ENCODE assay signal across 12 cellular contexts in the genomic region with DNA sequence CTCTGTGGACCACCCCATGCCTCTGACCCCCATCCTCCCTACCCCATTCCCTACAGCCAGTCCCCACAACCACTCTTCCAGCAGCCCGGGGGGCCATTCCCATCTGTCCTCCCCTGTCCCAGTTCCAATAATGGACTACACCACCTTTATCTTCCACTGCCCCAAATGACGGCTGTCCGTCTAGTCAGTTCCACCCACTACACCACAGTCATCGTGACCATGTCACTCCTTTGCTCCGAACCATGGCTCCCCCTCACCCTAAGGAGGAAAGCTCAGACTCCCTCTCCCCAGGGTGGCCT. TPM values are rescaled to one million over a fixed set of nuclear protein-coding genes. Genes with fewer than 3 reads are reported as not detected.
A peak's percentile ranks its signal among the peaks of the same experiment; 100 is the strongest.
DNase-seq lines count a peak whose midpoint lies in the region; TF ChIP-seq lines count a peak whose summit lies in the region.
"Had no signal": no experiment of that assay in that cellular context is flagged by ENCODE, and none has a peak within 500 bp of the region (broad histone marks: within the 10 kb centered on the region; RNA-seq: fewer than 3 reads in every experiment).

No MANE protein-coding gene starts in this region.

- H3K27ac ChIP-seq in ascending aorta (peak overlapping the region; percentile 40 to 54), mesenchymal stem cell (ENCODE audit: low read length, poor library complexity, severe bottlenecking) (no peak overlapping the region)
- H3K27ac ChIP-seq: PC-9, SK-N-MC had no signal

- no peak overlapping the region for H3K4me3 Mint-ChIP-seq in Caco-2 (ENCODE audit: unreplicated experiment)
- H3K4me3 Mint-ChIP-seq: CD4-positive, alpha-beta T cell; H9 had no signal

- 91% methylated on average over 5 of the region's 5 CpGs for WGBS in mesenchymal stem cell

- H3K4me3 ChIP-seq in Caco-2 (ENCODE audit: low read depth, low read length): no peak overlapping the region
- no peak overlapping the region for H3K4me3 ChIP-seq in ascending aorta
- H3K4me3 ChIP-seq in mesenchymal stem cell (ENCODE audit: insufficient read depth in 1 of 2, low read depth in 1 of 2, low read length in 2 of 2): no peak overlapping the region
- H3K4me3 ChIP-seq: PC-9, SK-N-MC had no signal

- peak overlapping the region; percentile 57 for H2BK15ac ChIP-seq in mesenchymal stem cell (ENCODE audit: low read depth, poor library complexity, severe bottlenecking)

- BruUV-seq in Caco-2 (replicated peaks; lab: Mats Ljungman, UMichigan): no TSS peak

- no peak overlapping the region for H2BK5ac ChIP-seq in mesenchymal stem cell (ENCODE audit: low read depth, low read length, poor library complexity, severe bottlenecking)

- peaks cover 5% of the 10 kb centered on the region for H3K79me1 ChIP-seq in mesenchymal stem cell (replicated peaks; ENCODE audit: low read length, poor library complexity, severe bottlenecking)

- CTCF ChIA-PET in Caco-2 (lab: Charles Lee): interaction anchor here (0.5 to 3.0 kb wide), 18 partner anchors 9 to 301 kb away, joined by 3 to 36 read pairs (median 4); a partner anchor contains a TSS

- no peaks in the 10 kb centered on the region for H3K36me3 ChIP-seq in Caco-2 (ENCODE audit: control insufficient read depth, insufficient read depth, low read length)
- no peaks in the 10 kb centered on the region for H3K36me3 ChIP-seq in ascending aorta
- H3K36me3 ChIP-seq in mesenchymal stem cell (ENCODE audit: control insufficient read depth in 1 of 2, insufficient read depth in 2 of 2, low read depth in 1 of 2, low read length in 2 of 2): peaks cover 3 to 8% of the 10 kb centered on the region in 2 experiments

- no peak overlapping the region for H3K18ac ChIP-seq in mesenchymal stem cell (ENCODE audit: low read depth in 1 of 2, low read length in 2 of 2)

- peaks cover 43% of the 10 kb centered on the region for H3K4me1 ChIP-seq in Caco-2
- peaks cover 19 to 44% of the 10 kb centered on the region in 2 donors for H3K4me1 ChIP-seq in ascending aorta
- peaks cover 23% of the 10 kb centered on the region for H3K4me1 ChIP-seq in mesenchymal stem cell (ENCODE audit: control insufficient read depth, insufficient read depth, low read depth, low read length)

- intact Hi-C loops in Caco-2 (cut with micrococcal nuclease; ENCODE audit: unreplicated experiment) (loop anchor here (1.0 to 2.0 kb wide), 3 partner anchors 30 to 59 kb away; a partner anchor contains a TSS), ascending aorta (cut with DNase I) (loop anchor here (1.0 to 2.0 kb wide), 3 partner anchors 28 to 259 kb away; no protein-coding TSS in a partner anchor)

- POLR2A ChIA-PET in Caco-2 (lab: Charles Lee): no interaction called here

- peak overlapping the region; percentile 76 for H4K91ac ChIP-seq in mesenchymal stem cell (ENCODE audit: low read length)

- H3K9me3 Mint-ChIP-seq in Caco-2 (ENCODE audit: unreplicated experiment): no peaks in the 10 kb centered on the region
- H3K9me3 Mint-ChIP-seq: CD4-positive, alpha-beta T cell; H9 had no signal

- no peak overlapping the region for H3K14ac ChIP-seq in mesenchymal stem cell (ENCODE audit: low read length in 2 of 2)

- H3K4me1 Mint-ChIP-seq in Caco-2 (ENCODE audit: low read depth, unreplicated experiment): peaks cover 33% of the 10 kb centered on the region

- no peaks in the 10 kb centered on the region for H3K27me3 ChIP-seq in Caco-2 (replicated peaks; ENCODE audit: control insufficient read depth, insufficient read depth, low read length)
- no peaks in the 10 kb centered on the region for H3K27me3 ChIP-seq in ascending aorta
- H3K27me3 ChIP-seq in mesenchymal stem cell (ENCODE audit: control insufficient read depth in 1 of 2, insufficient read depth in 1 of 2, low read length in 2 of 2): no peaks in the 10 kb centered on the region

- H4K8ac ChIP-seq in mesenchymal stem cell (ENCODE audit: low read length): peak overlapping the region; percentile 67

- peaks cover 8% of the 10 kb centered on the region for H3K36me3 Mint-ChIP-seq in Caco-2 (ENCODE audit: insufficient read depth, unreplicated experiment)

- peak overlapping the region; percentile 64 for H3K27ac Mint-ChIP-seq in Caco-2 (ENCODE audit: unreplicated experiment)
- H3K27ac Mint-ChIP-seq: CD4-positive, alpha-beta T cell had no signal

- H2BK12ac ChIP-seq in mesenchymal stem cell (ENCODE audit: low read length in 2 of 2): peak overlapping the region in 1 of 2 experiments; percentile 38

- H2BK120ac ChIP-seq in mesenchymal stem cell (ENCODE audit: low read depth, low read length): peak overlapping the region; percentile 38

- no peak overlapping the region for H3K4me2 ChIP-seq in mesenchymal stem cell (ENCODE audit: low read length, poor library complexity, severe bottlenecking)
- H3K4me2 ChIP-seq: PC-9 had no signal

- no peak for DNase-seq in Caco-2
- no peak for DNase-seq in ascending aorta (ENCODE audit: low spot score in 2 of 2)
- DNase-seq in mesenchymal stem cell: no peak
- DNase-seq in NCI-H1105 treated with DMSO at 0.1 percent for 48 hours (lab: John Stamatoyannopoulos, UW): no peak
- DNase-seq in SW 1271 (lab: John Stamatoyannopoulos, UW): no peak
- no peak for DNase-seq in NCI-H345 treated with DMSO at 0.1 percent for 48 hours (lab: John Stamatoyannopoulos, UW; ENCODE audit: unreplicated experiment)

- TF ChIP-seq CTCF in Caco-2 (IDR thresholded peaks at IDR 0.05; ENCODE audit: insufficient read depth in 1 of 2, low read depth in 1 of 2, low read length in 1 of 2, severe bottlenecking in 1 of 2, unreplicated experiment in 1 of 2): no peak
- no peak for TF ChIP-seq CTCF in ascending aorta (IDR thresholded peaks at IDR 0.05)

- H3K4ac ChIP-seq in mesenchymal stem cell (ENCODE audit: low read depth in 1 of 2, low read length in 2 of 2): no peak overlapping the region

- H2AK5ac ChIP-seq in mesenchymal stem cell (ENCODE audit: low read length, severe bottlenecking): peak overlapping the region; percentile 6

- H2AFZ ChIP-seq in mesenchymal stem cell (ENCODE audit: low read depth, low read length): no peak overlapping the region
- H2AFZ ChIP-seq: PC-9 had no signal

- no peaks in the 10 kb centered on the region for H3K27me3 Mint-ChIP-seq in Caco-2 (ENCODE audit: insufficient read depth, unreplicated experiment)
- H3K27me3 Mint-ChIP-seq: CD4-positive, alpha-beta T cell had no signal

- no peak overlapping the region for H3K23ac ChIP-seq in mesenchymal stem cell (ENCODE audit: low read length in 2 of 2)

- peak overlapping the region; percentile 23 for H3K9ac ChIP-seq in mesenchymal stem cell (ENCODE audit: low read length)

- H3K9me3 ChIP-seq in Caco-2 (no peaks in the 10 kb centered on the region), ascending aorta (no peaks in the 10 kb centered on the region), mesenchymal stem cell (ENCODE audit: control insufficient read depth, low read length) (no peaks in the 10 kb centered on the region)

RNA-seq across cellular contexts. Expression of a gene that starts 15.3 kb away (rescaled TPM):
- total RNA-seq in Caco-2 (2022) (37.7 and 44.4 TPM in 2 replicates), ascending aorta (2.8 TPM)
- 7.9 TPM for polyA plus RNA-seq in mesenchymal stem cell (2013, experiment 1 of 2)
- 7.3 TPM for polyA plus RNA-seq in mesenchymal stem cell (2013, experiment 2 of 2)

RNA-seq across cellular contexts. Expression of a gene that starts 23.0 kb away (rescaled TPM):
- total RNA-seq in Caco-2 (2022): 0.48 and 0.81 TPM in 2 replicates
- not detected for total RNA-seq in ascending aorta
- polyA plus RNA-seq in mesenchymal stem cell (2013, experiment 1 of 2): not detected
- not detected for polyA plus RNA-seq in mesenchymal stem cell (2013, experiment 2 of 2)
- total RNA-seq: CD4-positive, alpha-beta T cell; H9; osteocyte; PC-9; sciatic nerve had no signal

RNA-seq across cellular contexts. Expression of a gene that starts 29.7 kb away (rescaled TPM):
- 0.53 and 1.1 TPM in 2 replicates for total RNA-seq in Caco-2 (2022)
- total RNA-seq in ascending aorta: 54.2 TPM
- polyA plus RNA-seq in mesenchymal stem cell (2013, experiment 1 of 2): 6.9 TPM
- 7.7 TPM for polyA plus RNA-seq in mesenchymal stem cell (2013, experiment 2 of 2)

RNA-seq across cellular contexts. Expression of a gene that starts 38.6 kb away (rescaled TPM):
- total RNA-seq in Caco-2 (2022) (117 and 119 TPM in 2 replicates), ascending aorta (255 TPM)
- 110 TPM for polyA plus RNA-seq in mesenchymal stem cell (2013, experiment 1 of 2)
- 117 TPM for polyA plus RNA-seq in mesenchymal stem cell (2013, experiment 2 of 2)

RNA-seq across cellular contexts. Expression of a gene that starts 39.7 kb away (rescaled TPM):
- total RNA-seq in Caco-2 (2022): 45.5 and 48.4 TPM in 2 replicates
- total RNA-seq in ascending aorta: 40.0 TPM
- 27.4 TPM for polyA plus RNA-seq in mesenchymal stem cell (2013, experiment 1 of 2)
- 27.4 TPM for polyA plus RNA-seq in mesenchymal stem cell (2013, experiment 2 of 2)

Comparison
In these comparisons a context has a peak if more than half of its experiments do, and no peak if none do; other contexts are left out.
1. RNA of a gene that starts 15.3 kb away (total RNA-seq): 37.7 to 44.4 TPM in Caco-2; 2.8 TPM in ascending aorta (single experiment); every median in the first group is over 10 times any median in the second.
2. RNA of a gene that starts 29.7 kb away (total RNA-seq): 54.2 TPM in ascending aorta (single experiment); 0.53 to 1.1 TPM in Caco-2; every median in the first group is over 10 times any median in the second.